14 cellular contexts compared by ENCODE assay signal in the genomic region with DNA sequence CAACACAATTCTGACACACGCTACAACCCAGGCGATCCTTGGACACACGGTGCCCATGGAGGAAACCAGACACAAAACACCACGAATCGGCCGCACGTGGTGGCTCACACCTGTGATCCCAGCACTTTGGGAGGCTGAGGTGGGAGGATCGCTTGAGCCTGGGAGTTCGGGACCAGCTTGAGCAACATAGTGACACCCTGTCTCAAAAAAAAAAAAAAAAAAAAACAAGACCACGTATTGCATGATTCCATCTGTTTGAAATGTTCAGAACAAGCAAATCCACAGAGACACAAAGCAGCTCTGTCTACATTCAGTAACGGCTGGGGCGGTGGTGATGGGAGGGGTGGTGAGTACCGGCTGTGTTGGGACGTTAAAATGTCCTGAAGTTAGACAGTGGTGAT. TPM values are rescaled to one million over a fixed set of nuclear protein-coding genes. Genes with fewer than 3 reads are reported as not detected.
DNase-seq lines count a peak whose midpoint lies in the region; ATAC-seq and TF ChIP-seq lines count a peak whose summit lies in the region.
"Had no signal": no experiment of that assay in that cellular context is flagged by ENCODE, and none has a peak within 500 bp of the region (broad histone marks: within the 10 kb centered on the region; RNA-seq: fewer than 3 reads in every experiment).

No MANE protein-coding gene starts in this region.

- no peak overlapping the region for H3K27ac ChIP-seq in left lung
- H3K27ac ChIP-seq: A549 had no signal

- no peaks in the 10 kb centered on the region for H3K9me3 Mint-ChIP-seq in activated CD4-positive, alpha-beta T cell treated with anti-CD3 and anti-CD28 coated beads, Interleukin-2, amount 10 ng/mL, durations not matched to agents 24 days and 14 days
- no peaks in the 10 kb centered on the region for H3K9me3 Mint-ChIP-seq in stimulated activated effector memory CD8-positive, alpha-beta T cell treated with anti-CD3 and anti-CD28 coated beads, Interleukin-12 subunit alpha, Interleukin-12 subunit beta, amount 100 ng/mL, for 72 hours
- H3K9me3 Mint-ChIP-seq: nephron progenitor cell had no signal

- no peaks in the 10 kb centered on the region for H3K27me3 ChIP-seq in left lung

- no peaks in the 10 kb centered on the region for H3K27me3 Mint-ChIP-seq in activated CD4-positive, alpha-beta T cell treated with anti-CD3 and anti-CD28 coated beads, Interleukin-2, amount 10 ng/mL, durations not matched to agents 24 days and 14 days

- H3K4me3 ChIP-seq in left lung = no peak overlapping the region
- H3K4me3 ChIP-seq: A549 had no signal

- H3K9me3 ChIP-seq in left lung = no peaks in the 10 kb centered on the region
- H3K9me3 ChIP-seq: A549 had no signal

- H3K4me1 Mint-ChIP-seq in activated CD4-positive, alpha-beta T cell treated with anti-CD3 and anti-CD28 coated beads, Interleukin-2, amount 10 ng/mL, durations not matched to agents 24 days and 14 days = peaks cover 24% of the 10 kb centered on the region
- peaks cover 71% of the 10 kb centered on the region for H3K4me1 Mint-ChIP-seq in stimulated activated effector memory CD8-positive, alpha-beta T cell treated with anti-CD3 and anti-CD28 coated beads, Interleukin-12 subunit alpha, Interleukin-12 subunit beta, amount 100 ng/mL, for 72 hours

- H3K4me1 ChIP-seq in left lung = peaks cover 0 to 52% of the 10 kb centered on the region in 2 donors

- no peak for ATAC-seq in left lung
- ATAC-seq in stimulated activated effector memory CD8-positive, alpha-beta T cell treated with anti-CD3 and anti-CD28 coated beads, Interleukin-12 subunit alpha, Interleukin-12 subunit beta, amount 100 ng/mL, for 72 hours = no peak
- no peak for ATAC-seq in GM21723 (IDR thresholded peaks at IDR 0.05; ENCODE audit: unreplicated experiment)

- no peak overlapping the region for H3K4me3 Mint-ChIP-seq in activated CD4-positive, alpha-beta T cell treated with anti-CD3 and anti-CD28 coated beads, Interleukin-2, amount 10 ng/mL, durations not matched to agents 24 days and 14 days
- H3K4me3 Mint-ChIP-seq in stimulated activated effector memory CD8-positive, alpha-beta T cell treated with anti-CD3 and anti-CD28 coated beads, Interleukin-12 subunit alpha, Interleukin-12 subunit beta, amount 100 ng/mL, for 72 hours = peak overlapping the region; percentile 12
- H3K4me3 Mint-ChIP-seq: nephron progenitor cell had no signal

- peaks cover 0 to 6% of the 10 kb centered on the region in 2 donors for H3K36me3 ChIP-seq in left lung

- DNase-seq in activated CD4-positive, alpha-beta T cell treated with anti-CD3 and anti-CD28 coated beads, Interleukin-2, amount 10 ng/mL, durations not matched to agents 24 days and 14 days = no peak
- no peak for DNase-seq in activated CD4-positive, alpha-beta T cell treated with anti-CD3 and anti-CD28 coated beads for 4 hours
- DNase-seq in activated CD8-positive, alpha-beta memory T cell treated with anti-CD3 and anti-CD28 coated beads, Interleukin-2, amount 50 U/mL, for 48 hours = peak; percentile 51
- DNase-seq in left lung (peak; percentile 24 to 37), iPS-NIHi7 (ENCODE audit: extremely low spot score) (no peak), T-helper 9 cell (no peak)
- DNase-seq in stimulated activated effector memory CD8-positive, alpha-beta T cell treated with anti-CD3 and anti-CD28 coated beads, Interleukin-12 subunit alpha, Interleukin-12 subunit beta, amount 100 ng/mL, for 72 hours (ENCODE audit: low spot score in 2 of 2) = no peak
- DNase-seq: activated naive CD4-positive, alpha-beta T cell; effector CD8-positive, alpha-beta T cell; NCI-H2081; nephron progenitor cell; OCI-M1 had no signal

- peaks cover 26% of the 10 kb centered on the region for H3K36me3 Mint-ChIP-seq in activated CD4-positive, alpha-beta T cell treated with anti-CD3 and anti-CD28 coated beads, Interleukin-2, amount 10 ng/mL, durations not matched to agents 24 days and 14 days (ENCODE audit: low read depth)
- H3K36me3 Mint-ChIP-seq in stimulated activated effector memory CD8-positive, alpha-beta T cell treated with anti-CD3 and anti-CD28 coated beads, Interleukin-12 subunit alpha, Interleukin-12 subunit beta, amount 100 ng/mL, for 72 hours = peaks cover 53% of the 10 kb centered on the region

- TF ChIP-seq CTCF in left lung (IDR thresholded peaks at IDR 0.05) = no peak

- intact Hi-C loops in activated CD4-positive, alpha-beta T cell treated with anti-CD3 and anti-CD28 coated beads, Interleukin-2, amount 10 ng/mL, durations not matched to agents 24 days and 14 days (cut with micrococcal nuclease) = no loop called here
- intact Hi-C loops in left lung (cut with DNase I) = no loop called here

- H3K27ac Mint-ChIP-seq in activated CD4-positive, alpha-beta T cell treated with anti-CD3 and anti-CD28 coated beads, Interleukin-2, amount 10 ng/mL, durations not matched to agents 24 days and 14 days = peak overlapping the region; percentile 75
- peak overlapping the region; percentile 84 for H3K27ac Mint-ChIP-seq in stimulated activated effector memory CD8-positive, alpha-beta T cell treated with anti-CD3 and anti-CD28 coated beads, Interleukin-12 subunit alpha, Interleukin-12 subunit beta, amount 100 ng/mL, for 72 hours
- H3K27ac Mint-ChIP-seq: nephron progenitor cell had no signal

RNA-seq across cellular contexts. Expression of gene ADAP1, which starts 25.2 kb away (rescaled TPM):
- 65.9 and 70.2 TPM in 2 replicates for total RNA-seq in activated CD4-positive, alpha-beta T cell treated with anti-CD3 and anti-CD28 coated beads, Interleukin-2, amount 10 ng/mL, durations not matched to agents 24 days and 14 days
- 10 to 100 TPM; 25.8 to 35.1 TPM for total RNA-seq in left lung

RNA-seq across cellular contexts. Expression of gene COX19, which starts 46.0 kb away (rescaled TPM):
- 15.3 and 22.4 TPM in 2 replicates for total RNA-seq in activated CD4-positive, alpha-beta T cell treated with anti-CD3 and anti-CD28 coated beads, Interleukin-2, amount 10 ng/mL, durations not matched to agents 24 days and 14 days
- 10 to 100 TPM in 1 of 2 donors, 1 to 10 TPM in 1; 9.1 to 10.8 TPM for total RNA-seq in left lung

RNA-seq across cellular contexts. Expression of gene GET4, which starts 53.0 kb away (rescaled TPM):
- total RNA-seq in activated CD4-positive, alpha-beta T cell treated with anti-CD3 and anti-CD28 coated beads, Interleukin-2, amount 10 ng/mL, durations not matched to agents 24 days and 14 days = 35.8 and 41.0 TPM in 2 replicates
- total RNA-seq in left lung = 10 to 100 TPM; 30.1 to 31.6 TPM

RNA-seq across cellular contexts. Expression of gene CYP2W1, which starts 53.7 kb away (rescaled TPM):
- not detected in 2 replicates for total RNA-seq in activated CD4-positive, alpha-beta T cell treated with anti-CD3 and anti-CD28 coated beads, Interleukin-2, amount 10 ng/mL, durations not matched to agents 24 days and 14 days
- total RNA-seq in left lung = not detected

Comparison
In these comparisons a context has a peak if more than half of its experiments do, and no peak if none do; other contexts are left out.
1. DNase-seq: peak in activated CD8-positive, alpha-beta memory T cell treated with anti-CD3 and anti-CD28 coated beads, Interleukin-2, amount 50 U/mL, for 48 hours (single experiment) and left lung (2 of 2); none in activated CD4-positive, alpha-beta T cell treated with anti-CD3 and anti-CD28 coated beads, Interleukin-2, amount 10 ng/mL, durations not matched to agents 24 days and 14 days (single experiment), activated CD4-positive, alpha-beta T cell treated with anti-CD3 and anti-CD28 coated beads for 4 hours (0 of 2), stimulated activated effector memory CD8-positive, alpha-beta T cell treated with anti-CD3 and anti-CD28 coated beads, Interleukin-12 subunit alpha, Interleukin-12 subunit beta, amount 100 ng/mL, for 72 hours (0 of 2), iPS-NIHi7 (single experiment) and T-helper 9 cell (single experiment).